ENCODE assay signal across 8 cellular contexts in the genomic region with DNA sequence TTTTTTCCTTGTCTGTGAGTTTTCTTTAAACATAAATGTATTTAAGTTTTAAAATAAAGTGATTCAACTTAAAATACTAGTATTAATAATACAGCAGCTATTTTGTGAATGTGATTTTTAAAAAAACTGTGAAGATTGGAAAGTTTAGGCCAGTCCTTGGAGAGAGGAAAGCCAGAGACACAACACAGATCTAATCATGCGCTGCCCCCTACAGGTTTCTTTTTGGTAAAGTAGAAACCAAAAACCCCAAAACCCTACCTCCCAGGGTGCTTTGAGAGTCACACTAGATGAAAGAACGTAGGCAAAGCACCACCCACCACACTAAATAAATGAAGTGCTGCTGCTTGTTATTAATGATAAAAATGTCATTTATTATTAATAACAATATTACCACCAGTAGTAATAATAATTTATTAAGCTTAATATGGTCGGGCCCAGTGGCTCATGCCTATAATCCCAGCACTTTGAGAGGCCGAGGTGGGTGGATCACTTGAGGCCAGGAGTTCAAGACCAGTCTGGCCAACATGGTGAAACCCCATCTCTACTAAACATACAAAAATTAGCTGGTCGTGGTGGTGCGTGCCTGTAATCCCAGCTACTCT. TPM values are rescaled to one million over a fixed set of nuclear protein-coding genes. Genes with fewer than 3 reads are reported as not detected.
A peak's percentile ranks its signal among the peaks of the same experiment; 100 is the strongest.
DNase-seq lines count a peak whose midpoint lies in the region; ATAC-seq and TF ChIP-seq lines count a peak whose summit lies in the region.

No MANE protein-coding gene starts in this region.

- H3K4me3 ChIP-seq in LNCaP clone FGC (ENCODE audit: low read depth, low read length) (no peak overlapping the region), SJCRH30 (no peak overlapping the region), ascending aorta (no peak overlapping the region)

- H3K27me3 ChIP-seq in SJCRH30: no peaks in the 10 kb centered on the region
- H3K27me3 ChIP-seq in ascending aorta: no peaks in the 10 kb centered on the region

- ATAC-seq in HG03025 (IDR thresholded peaks at IDR 0.05; ENCODE audit: low FRiP score, unreplicated experiment): no peak
- no peak for ATAC-seq in GM21717 (IDR thresholded peaks at IDR 0.05; ENCODE audit: unreplicated experiment)

- H3K27ac ChIP-seq in SJCRH30: no peak overlapping the region
- no peak overlapping the region for H3K27ac ChIP-seq in ascending aorta

- H3K36me3 ChIP-seq in SJCRH30: peaks cover 8% of the 10 kb centered on the region; the same call in 1 of the 2 replicates
- H3K36me3 ChIP-seq in ascending aorta: peaks cover 4 to 6% of the 10 kb centered on the region in 2 donors

- DNase-seq in GDM1 (lab: John Stamatoyannopoulos, UW): peak; percentile 22
- DNase-seq in LNCaP clone FGC (ENCODE audit: low read depth): no peak
- peak; percentile 82 to 96 for DNase-seq in SJCRH30
- DNase-seq in ascending aorta (ENCODE audit: low spot score in 2 of 2): no peak
- peak; percentile 30 for DNase-seq in iPS DF 4.7 (ENCODE audit: extremely low read depth, low spot score)
- DNase-seq in stimulated activated CD4-positive, alpha-beta T cell treated with anti-CD3 and anti-CD28 coated beads, Interleukin-1b, Interleukin-23, amount 100 ng/mL, for 1 hour (ENCODE audit: low read depth in 2 of 2): peak; percentile 10 to 23

- peak; percentile 48 for TF ChIP-seq CTCF in LNCaP clone FGC (IDR thresholded peaks at IDR 0.05; ENCODE audit: control insufficient read depth, extremely low read depth, insufficient read depth)
- TF ChIP-seq CTCF in ascending aorta (IDR thresholded peaks at IDR 0.05): peak; percentile 40 to 68 (median 44)

- intact Hi-C loops in ascending aorta (cut with DNase I): loop anchor here (1.0 to 5.0 kb wide), 2 partner anchors 235 to 304 kb away; no protein-coding TSS in a partner anchor

- no peaks in the 10 kb centered on the region for H3K9me3 ChIP-seq in SJCRH30 (replicated peaks)
- no peaks in the 10 kb centered on the region for H3K9me3 ChIP-seq in ascending aorta

- H3K4me1 ChIP-seq in SJCRH30 (peaks cover 4% of the 10 kb centered on the region; the same call in 1 of the 2 replicates), ascending aorta (peaks cover 8 to 17% of the 10 kb centered on the region in 2 donors)

RNA-seq across cellular contexts. Expression of gene SLC9A8, which starts 33.7 kb away (rescaled TPM):
- 7.4 and 10.2 TPM in 2 replicates for total RNA-seq in SJCRH30 (2014; rRNA removed; shearing (Covaris generic))
- total RNA-seq in ascending aorta: 9.7 TPM

Comparison
In these comparisons a context has a peak if more than half of its experiments do, and no peak if none do; other contexts are left out.
1. DNase-seq: peak in GDM1 (single experiment), SJCRH30 (2 of 2), iPS DF 4.7 (single experiment) and stimulated activated CD4-positive, alpha-beta T cell treated with anti-CD3 and anti-CD28 coated beads, Interleukin-1b, Interleukin-23, amount 100 ng/mL, for 1 hour (2 of 2); none in LNCaP clone FGC (single experiment) and ascending aorta (0 of 2).